Comparison of ENCODE assay signal across 8 cellular contexts in genomic region chr10:110803830-110804338, GRCh38.
DNase-seq lines count a peak whose midpoint lies in the region; ATAC-seq and TF ChIP-seq lines count a peak whose summit lies in the region.

No MANE protein-coding gene starts in this region.

- no peaks in the 10 kb centered on the region for H3K36me3 ChIP-seq in BLaER1 treated with 17β-estradiol and CSF1 and Interleukin-3, amounts not matched to agents 10 nM and 100 nM
- H3K36me3 ChIP-seq in SK-N-SH (replicated peaks in 1 of 2; ENCODE audit: control insufficient read depth in 1 of 2, insufficient read depth in 2 of 2, low read length in 1 of 2): peaks cover 0 to 13% of the 10 kb centered on the region in 2 experiments

- H3K9me2 ChIP-seq in SK-N-SH: no peaks in the 10 kb centered on the region

- H3K4me1 ChIP-seq in BLaER1 treated with 17β-estradiol and CSF1 and Interleukin-3, amounts not matched to agents 10 nM and 100 nM: peaks cover 22 to 30% (median 24%) of the 10 kb centered on the region in 10 experiments
- H3K4me1 ChIP-seq in SK-N-SH (ENCODE audit: control insufficient read depth in 1 of 2, insufficient read depth in 2 of 2, low read depth in 1 of 2, low read length in 1 of 2): peaks cover 8 to 33% of the 10 kb centered on the region in 2 experiments; a peak in 3 of 4 replicates

- H3F3A ChIP-seq in SK-N-SH (replicated peaks; ENCODE audit: insufficient read depth): no peaks in the 10 kb centered on the region

- WGBS in SK-N-SH (ENCODE audit: low lambda C conversion rate): 76% methylated on average over 6 of the region's 6 CpGs

- H3K79me2 ChIP-seq in SK-N-SH (ENCODE audit: insufficient read depth): no peaks in the 10 kb centered on the region

- TF ChIP-seq CTCF in SK-N-SH (IDR thresholded peaks at IDR 0.05) (peak; percentile 53), choroid plexus epithelial cell (conservative IDR thresholded peaks at IDR 0.05; ENCODE audit: low read depth, low read length) (peak; percentile 82)

- TF ChIP-seq RAD21 in SK-N-SH (IDR thresholded peaks at IDR 0.05; ENCODE audit: low read length): peak; percentile 80

- no peaks in the 10 kb centered on the region for H3K9me3 ChIP-seq in BLaER1 treated with 17β-estradiol and CSF1 and Interleukin-3, amounts not matched to agents 10 nM and 100 nM (replicated peaks in 1 of 11)
- no peaks in the 10 kb centered on the region for H3K9me3 ChIP-seq in SK-N-SH

- peak overlapping the region; percentile 11 to 77 (median 33); a peak in 18 of 22 replicates for H3K4me2 ChIP-seq in BLaER1 treated with 17β-estradiol and CSF1 and Interleukin-3, amounts not matched to agents 10 nM and 100 nM
- H3K4me2 ChIP-seq in SK-N-SH: no peak overlapping the region

- POLR2A ChIA-PET in SK-N-SH (lab: Yijun Ruan, JAX): interaction anchor here (0.8 to 1.5 kb wide), 2 partner anchors 68 to 115 kb away, joined by 3 read pairs; partner anchors contain the start of genes BBIP1 and SHOC2

- peak; percentile 69 for ATAC-seq in GM18907 (IDR thresholded peaks at IDR 0.05; ENCODE audit: unreplicated experiment)
- peak; percentile 56 for ATAC-seq in HG03280 (IDR thresholded peaks at IDR 0.05; ENCODE audit: unreplicated experiment)
- peak; percentile 70 for ATAC-seq in stimulated activated naive CD8-positive, alpha-beta T cell treated with anti-CD3 and anti-CD28 coated beads, Interleukin-15, Interleukin-2, amounts not matched to agents 100 U/mL and 50 U/mL, for 24 hours

- H3K27ac ChIP-seq in BLaER1 treated with 17β-estradiol and CSF1 and Interleukin-3, amounts not matched to agents 10 nM and 100 nM: peak overlapping the region in 6 of 11 experiments; percentile 6 to 52 (median 33); a peak in 8 of 22 replicates
- peak overlapping the region in 1 of 2 experiments; percentile 68; a peak in 2 of 4 replicates for H3K27ac ChIP-seq in SK-N-SH (ENCODE audit: low read depth in 2 of 2, low read length in 1 of 2)

- CTCF ChIA-PET in SK-N-SH (lab: Yijun Ruan, JAX): interaction anchor here (0.6 to 3.2 kb wide), 21 partner anchors 9 to 271 kb away, joined by 3 to 27 read pairs (median 5); partner anchors contain the start of gene PDCD4

- H3K9ac ChIP-seq in BLaER1 treated with 17β-estradiol and CSF1 and Interleukin-3, amounts not matched to agents 10 nM and 100 nM: peak overlapping the region in 6 of 11 experiments; percentile 4 to 36 (median 20); a peak in 4 of 22 replicates
- no peak overlapping the region for H3K9ac ChIP-seq in SK-N-SH

- DNase-seq in SK-N-SH: peak; percentile 72
- peak; percentile 66 for DNase-seq in choroid plexus epithelial cell (ENCODE audit: low read depth)
- DNase-seq in left kidney (ENCODE audit: low read depth, low spot score): peak; percentile 83
- DNase-seq in stimulated activated naive CD8-positive, alpha-beta T cell treated with anti-CD3 and anti-CD28 coated beads, Interleukin-15, Interleukin-2, amounts not matched to agents 100 U/mL and 50 U/mL, for 24 hours: peak; percentile 48
- DNase-seq in NCI-H187 (lab: John Stamatoyannopoulos, UW): no peak

- TF ChIP-seq EP300 in SK-N-SH (IDR thresholded peaks at IDR 0.05; ENCODE audit: borderline replicate concordance in 1 of 2, low read depth in 1 of 2, low read length in 1 of 2): no peak

- no peaks in the 10 kb centered on the region for H4K20me1 ChIP-seq in BLaER1 treated with 17β-estradiol and CSF1 and Interleukin-3, amounts not matched to agents 10 nM and 100 nM
- no peaks in the 10 kb centered on the region for H4K20me1 ChIP-seq in SK-N-SH (ENCODE audit: insufficient read depth)

- no peak overlapping the region for H2AFZ ChIP-seq in SK-N-SH (ENCODE audit: low read depth)

- no peak overlapping the region for H3K4me3 ChIP-seq in BLaER1 treated with 17β-estradiol and CSF1 and Interleukin-3, amounts not matched to agents 10 nM and 100 nM
- H3K4me3 ChIP-seq in SK-N-SH (ENCODE audit: low read depth in 2 of 2, low read length in 1 of 2) (no peak overlapping the region), choroid plexus epithelial cell (ENCODE audit: low read depth, low read length) (no peak overlapping the region)

- no peaks in the 10 kb centered on the region for H3K27me3 ChIP-seq in BLaER1 treated with 17β-estradiol and CSF1 and Interleukin-3, amounts not matched to agents 10 nM and 100 nM
- no peaks in the 10 kb centered on the region for H3K27me3 ChIP-seq in SK-N-SH (ENCODE audit: insufficient read depth)

TF ChIP-seq in SK-N-SH, 30 proteins besides CTCF, POLR2A, EP300 and RAD21:
- TF ChIP-seq POLR2AphosphoS5 (IDR thresholded peaks at IDR 0.05; ENCODE audit: low read depth, low read length) (no peak), GABPA (IDR thresholded peaks at IDR 0.05; ENCODE audit: low read depth) (no peak), SMC3 (IDR thresholded peaks at IDR 0.05; ENCODE audit: low read depth, low read length) (peak; percentile 69), EZH2phosphoT487 (IDR thresholded peaks at IDR 0.05; ENCODE audit: borderline replicate concordance, low read depth) (no peak), NRF1 (IDR thresholded peaks at IDR 0.05; ENCODE audit: low read depth, low read length) (no peak)

Comparison
In these comparisons a context has a peak if more than half of its experiments do, and no peak if none do; other contexts are left out.
1. DNase-seq: peak in SK-N-SH (single experiment), choroid plexus epithelial cell (single experiment), left kidney (single experiment) and stimulated activated naive CD8-positive, alpha-beta T cell treated with anti-CD3 and anti-CD28 coated beads, Interleukin-15, Interleukin-2, amounts not matched to agents 100 U/mL and 50 U/mL, for 24 hours (single experiment); none in NCI-H187 (0 of 2).
2. Peak in every context shown above with its lines, with median percentiles within 50 percentile points of each other: ATAC-seq.